9 cellular contexts compared by ENCODE assay signal in genomic region chr7:79716329-79716728, GRCh38.
"Had no signal": no experiment of that assay in that cellular context is flagged by ENCODE, and none has a peak within 500 bp of the region (broad histone marks: within the 10 kb centered on the region; RNA-seq: fewer than 3 reads in every experiment).

No MANE protein-coding gene starts in this region.

- H3K4me3 ChIP-seq: GM23338 had no signal

- DNase-seq: H9, HCEC 1CT, HFFc6, KBM-7 had no signal

- H3K4me2 ChIP-seq: GM23338, KMS-11 had no signal

- FAIRE-seq: H1, H54, HTR-8/SVneo had no signal

- H3K9ac ChIP-seq: KMS-11 had no signal

- H3K27ac ChIP-seq: KMS-11 had no signal

- ATAC-seq: GM23338 had no signal
